In genomic region chr12:4031703-4032291, GRCh38 we compare ENCODE assay signal across 8 cellular contexts.
A peak's percentile ranks its signal among the peaks of the same experiment; 100 is the strongest.
DNase-seq lines count a peak whose midpoint lies in the region; ATAC-seq and TF ChIP-seq lines count a peak whose summit lies in the region.

No MANE protein-coding gene starts in this region.

- H4K20me1 ChIP-seq in Karpas-422 (ENCODE audit: insufficient read depth, low read depth, low read length), result no peaks in the 10 kb centered on the region

- no peaks in the 10 kb centered on the region for H3K9me3 ChIP-seq in CD8-positive, alpha-beta T cell (ENCODE audit: low read length)
- no peaks in the 10 kb centered on the region for H3K9me3 ChIP-seq in RWPE2 (ENCODE audit: severe bottlenecking)
- no peaks in the 10 kb centered on the region for H3K9me3 ChIP-seq in parathyroid adenoma (ENCODE audit: control insufficient read depth, low read length)
- no peaks in the 10 kb centered on the region for H3K9me3 ChIP-seq in Karpas-422 (ENCODE audit: low read length)

- TF ChIP-seq CTCF in CD8-positive, alpha-beta T cell (IDR thresholded peaks at IDR 0.05), result no peak
- no peak for TF ChIP-seq CTCF in RWPE2 (IDR thresholded peaks at IDR 0.05; ENCODE audit: poor library complexity, severe bottlenecking)
- no peak for TF ChIP-seq CTCF in fibroblast of mammary gland (conservative IDR thresholded peaks at IDR 0.05; ENCODE audit: control insufficient read depth, insufficient read depth, low read depth, low read length)
- no peak for TF ChIP-seq CTCF in parathyroid adenoma (IDR thresholded peaks at IDR 0.05)

- CTCF ChIA-PET in CD8-positive, alpha-beta T cell (lab: Charles Lee), result interaction anchor here (0.8 to 8.9 kb wide), 7 partner anchors 9 to 245 kb away, joined by 3 to 79 read pairs (median 5); no protein-coding TSS in a partner anchor

- POLR2A ChIA-PET in CD8-positive, alpha-beta T cell (lab: Charles Lee), result interaction anchor here (0.8 to 1.0 kb wide), 3 partner anchors 33 to 125 kb away, joined by 3 to 4 read pairs (median 3); no protein-coding TSS in a partner anchor

- peak overlapping the region; percentile 40 for H3K4me3 ChIP-seq in CD8-positive, alpha-beta T cell (ENCODE audit: low read depth, low read length)
- peak overlapping the region; percentile 19 for H3K4me3 ChIP-seq in RWPE2 (ENCODE audit: severe bottlenecking)
- H3K4me3 ChIP-seq in fibroblast of mammary gland (ENCODE audit: control insufficient read depth, low read depth, low read length), result peak overlapping the region; percentile 32
- H3K4me3 ChIP-seq in parathyroid adenoma (ENCODE audit: low read depth, low read length), result peak overlapping the region; percentile 44
- H3K4me3 ChIP-seq in Karpas-422 (ENCODE audit: low read length), result no peak overlapping the region

- H3K4me2 ChIP-seq in parathyroid adenoma (ENCODE audit: low read length), result peak overlapping the region; percentile 74
- H3K4me2 ChIP-seq in Karpas-422 (ENCODE audit: low read depth, low read length, poor library complexity, severe bottlenecking), result no peak overlapping the region

- no peaks in the 10 kb centered on the region for H3K9me2 ChIP-seq in Karpas-422 (replicated peaks; ENCODE audit: insufficient read depth, low read length)

- H3K9me3 Mint-ChIP-seq in CD8-positive, alpha-beta T cell, result no peaks in the 10 kb centered on the region

- no peaks in the 10 kb centered on the region for H3K27me3 Mint-ChIP-seq in CD8-positive, alpha-beta T cell (ENCODE audit: low read depth)

- peak overlapping the region; percentile 53 for H3K27ac Mint-ChIP-seq in CD8-positive, alpha-beta T cell

- intact Hi-C loops in CD8-positive, alpha-beta T cell (cut with DNase I, micrococcal nuclease), result loop anchor here in 1 of 2 experiments (1.0 to 5.0 kb wide), 3 partner anchors 54 to 617 kb away; partner anchors contain the start of genes AKAP3 and NDUFA9

- H2AFZ ChIP-seq in parathyroid adenoma, result peak overlapping the region; percentile 97
- no peak overlapping the region for H2AFZ ChIP-seq in Karpas-422 (ENCODE audit: low read length)

- no peak overlapping the region for H3K27ac ChIP-seq in CD8-positive, alpha-beta T cell (ENCODE audit: low read depth, low read length)
- H3K27ac ChIP-seq in RWPE2 (ENCODE audit: poor library complexity, severe bottlenecking) (peak overlapping the region; percentile 96), parathyroid adenoma (peak overlapping the region; percentile 60), Karpas-422 (ENCODE audit: low read length) (no peak overlapping the region)

- peak overlapping the region; percentile 64 for H3K4me3 Mint-ChIP-seq in CD8-positive, alpha-beta T cell

- H3K79me2 ChIP-seq in parathyroid adenoma (no peaks in the 10 kb centered on the region), Karpas-422 (ENCODE audit: low read length) (no peaks in the 10 kb centered on the region)

- no peak for ATAC-seq in CD8-positive, alpha-beta T cell
- peak; percentile 60 for ATAC-seq in RWPE2 (ENCODE audit: low read depth)

- peaks cover 4% of the 10 kb centered on the region for H3K36me3 Mint-ChIP-seq in CD8-positive, alpha-beta T cell

- H3K36me3 ChIP-seq in CD8-positive, alpha-beta T cell (ENCODE audit: insufficient read depth, low read length), result no peaks in the 10 kb centered on the region
- H3K36me3 ChIP-seq in RWPE2 (ENCODE audit: low read depth), result no peaks in the 10 kb centered on the region
- H3K36me3 ChIP-seq in parathyroid adenoma (ENCODE audit: control insufficient read depth, insufficient read depth, low read length), result no peaks in the 10 kb centered on the region
- no peaks in the 10 kb centered on the region for H3K36me3 ChIP-seq in Karpas-422 (ENCODE audit: insufficient read depth, low read length)

- no peak for DNase-seq in CD8-positive, alpha-beta T cell
- DNase-seq in RWPE2 (ENCODE audit: low spot score) (peak; percentile 86), fibroblast of mammary gland (ENCODE audit: low read depth) (peak; percentile 79), cerebellar nuclear complex (lab: John Stamatoyannopoulos, UW) (no peak), HuH-7.5 (ENCODE audit: low spot score) (no peak), Karpas-422 (no peak)
- DNase-seq in activated CD8-positive, alpha-beta memory T cell treated with anti-CD3 and anti-CD28 coated beads, Interleukin-2, amount 50 U/mL, for 4 hours, result no peak

- no peaks in the 10 kb centered on the region for H3K27me3 ChIP-seq in CD8-positive, alpha-beta T cell (ENCODE audit: insufficient read depth, low read length)
- H3K27me3 ChIP-seq in RWPE2 (ENCODE audit: insufficient read depth, poor library complexity, severe bottlenecking) (no peaks in the 10 kb centered on the region), parathyroid adenoma (ENCODE audit: control insufficient read depth, insufficient read depth, low read length) (no peaks in the 10 kb centered on the region), Karpas-422 (ENCODE audit: low read length) (no peaks in the 10 kb centered on the region)

- no peak overlapping the region for H3K9ac ChIP-seq in parathyroid adenoma
- no peak overlapping the region for H3K9ac ChIP-seq in Karpas-422 (ENCODE audit: low read length)

- peaks cover 34% of the 10 kb centered on the region for H3K4me1 Mint-ChIP-seq in CD8-positive, alpha-beta T cell (ENCODE audit: low read depth)

- peaks cover 32% of the 10 kb centered on the region for H3K4me1 ChIP-seq in CD8-positive, alpha-beta T cell (ENCODE audit: insufficient read depth, low read length)
- H3K4me1 ChIP-seq in RWPE2 (ENCODE audit: insufficient read depth, poor library complexity, severe bottlenecking) (peaks cover 26% of the 10 kb centered on the region), parathyroid adenoma (peaks cover 23% of the 10 kb centered on the region), Karpas-422 (ENCODE audit: low read length) (no peaks in the 10 kb centered on the region)

Comparison
In these comparisons a context has a peak if more than half of its experiments do, and no peak if none do; other contexts are left out.
1. DNase-seq: peak in RWPE2 (single experiment) and fibroblast of mammary gland (single experiment); none in CD8-positive, alpha-beta T cell (0 of 7), cerebellar nuclear complex (0 of 2), HuH-7.5 (single experiment), Karpas-422 (single experiment) and activated CD8-positive, alpha-beta memory T cell treated with anti-CD3 and anti-CD28 coated beads, Interleukin-2, amount 50 U/mL, for 4 hours (single experiment).
2. H3K27ac ChIP-seq: peak in RWPE2 (single experiment) and parathyroid adenoma (single experiment); none in CD8-positive, alpha-beta T cell (single experiment) and Karpas-422 (single experiment).